ENCODE assay signal across 25 cellular contexts in the genomic region with DNA sequence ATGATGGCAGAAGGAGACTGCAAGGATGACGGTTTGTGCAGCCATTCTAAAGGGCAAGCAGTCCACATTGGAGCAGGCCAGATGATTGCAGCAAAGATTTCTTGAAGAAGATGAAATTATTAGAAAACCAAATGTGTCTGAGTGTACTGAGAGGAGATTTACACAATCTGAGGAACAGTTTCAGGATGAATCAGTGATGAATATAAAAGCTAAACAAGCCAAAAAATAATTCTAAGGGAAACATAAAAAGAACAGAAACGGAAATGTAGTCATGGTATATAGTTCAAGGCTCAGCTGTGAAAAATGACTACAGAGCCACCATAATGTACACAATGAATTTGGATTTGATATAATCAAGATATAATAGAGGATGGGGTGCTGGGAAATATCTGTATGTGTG.
DNase-seq lines count a peak whose midpoint lies in the region; ATAC-seq and TF ChIP-seq lines count a peak whose summit lies in the region.
"Had no signal": no experiment of that assay in that cellular context is flagged by ENCODE, and none has a peak within 500 bp of the region (broad histone marks: within the 10 kb centered on the region; RNA-seq: fewer than 3 reads in every experiment).

No MANE protein-coding gene starts in this region.

- no peak overlapping the region for H3K4me3 Mint-ChIP-seq in chondrocyte (ENCODE audit: unreplicated experiment)
- no peak overlapping the region for H3K4me3 Mint-ChIP-seq in activated naive CD8-positive, alpha-beta T cell treated with anti-CD3 and anti-CD28 coated beads, Interleukin-2, amount 50 U/mL, for 24 hours
- H3K4me3 Mint-ChIP-seq: activated T-cell treated with anti-CD3 and anti-CD28 coated beads, Interleukin-2, amount 50 U/mL, for 24 hours; CD14-positive monocyte; stimulated activated effector memory CD8-positive, alpha-beta T cell treated with anti-CD3 and anti-CD28 coated beads, Interleukin-12 subunit alpha, Interleukin-12 subunit beta, amount 100 ng/mL, for 72 hours; T-helper 17 cell had no signal

- peaks cover 4% of the 10 kb centered on the region for H3K36me3 ChIP-seq in osteoblast (ENCODE audit: insufficient read depth, low read length)
- H3K36me3 ChIP-seq: left lung, suprapubic skin had no signal

- no peak for TF ChIP-seq CTCF in chondrocyte (IDR thresholded peaks at IDR 0.05)
- TF ChIP-seq CTCF in osteoblast (IDR thresholded peaks at IDR 0.05; ENCODE audit: extremely low read depth, low read depth, low read length): no peak
- TF ChIP-seq CTCF in GM13976 (IDR thresholded peaks at IDR 0.05; ENCODE audit: borderline replicate concordance, control extremely low read depth, extremely low read depth, insufficient read depth, missing control alignments): no peak

- H3K79me2 ChIP-seq in osteoblast (ENCODE audit: insufficient read depth, low read length): peaks cover 44% of the 10 kb centered on the region

- peak overlapping the region; percentile 27 for H3K27ac Mint-ChIP-seq in chondrocyte (ENCODE audit: unreplicated experiment)
- H3K27ac Mint-ChIP-seq in activated naive CD8-positive, alpha-beta T cell treated with anti-CD3 and anti-CD28 coated beads, Interleukin-2, amount 50 U/mL, for 24 hours: no peak overlapping the region
- H3K27ac Mint-ChIP-seq: activated T-cell treated with anti-CD3 and anti-CD28 coated beads, Interleukin-2, amount 50 U/mL, for 24 hours; stimulated activated effector memory CD8-positive, alpha-beta T cell treated with anti-CD3 and anti-CD28 coated beads, Interleukin-12 subunit alpha, Interleukin-12 subunit beta, amount 100 ng/mL, for 72 hours; T-helper 17 cell had no signal

- H3K27me3 ChIP-seq in osteoblast (ENCODE audit: insufficient read depth, low read length): no peaks in the 10 kb centered on the region
- H3K27me3 ChIP-seq: left lung, suprapubic skin had no signal

- no peaks in the 10 kb centered on the region for H3K27me3 Mint-ChIP-seq in chondrocyte (ENCODE audit: low read depth)
- no peaks in the 10 kb centered on the region for H3K27me3 Mint-ChIP-seq in activated naive CD8-positive, alpha-beta T cell treated with anti-CD3 and anti-CD28 coated beads, Interleukin-2, amount 50 U/mL, for 24 hours
- H3K27me3 Mint-ChIP-seq: activated T-cell treated with anti-CD3 and anti-CD28 coated beads, Interleukin-2, amount 50 U/mL, for 24 hours; T-helper 17 cell had no signal

- peaks cover 35% of the 10 kb centered on the region for H3K4me1 Mint-ChIP-seq in chondrocyte (ENCODE audit: low read depth)
- H3K4me1 Mint-ChIP-seq in activated naive CD8-positive, alpha-beta T cell treated with anti-CD3 and anti-CD28 coated beads, Interleukin-2, amount 50 U/mL, for 24 hours: no peaks in the 10 kb centered on the region
- H3K4me1 Mint-ChIP-seq: stimulated activated effector memory CD8-positive, alpha-beta T cell treated with anti-CD3 and anti-CD28 coated beads, Interleukin-12 subunit alpha, Interleukin-12 subunit beta, amount 100 ng/mL, for 72 hours; T-helper 17 cell had no signal

- peaks cover 35% of the 10 kb centered on the region for H3K4me1 ChIP-seq in osteoblast (ENCODE audit: insufficient read depth, low read length)

- H3K9me3 ChIP-seq in osteoblast (ENCODE audit: low read depth, low read length): no peaks in the 10 kb centered on the region
- H3K9me3 ChIP-seq: left lung, suprapubic skin had no signal

- peaks cover 3% of the 10 kb centered on the region for H3K36me3 Mint-ChIP-seq in chondrocyte (ENCODE audit: low read depth)
- no peaks in the 10 kb centered on the region for H3K36me3 Mint-ChIP-seq in activated naive CD8-positive, alpha-beta T cell treated with anti-CD3 and anti-CD28 coated beads, Interleukin-2, amount 50 U/mL, for 24 hours (ENCODE audit: low read depth)
- H3K36me3 Mint-ChIP-seq: CD14-positive monocyte; stimulated activated effector memory CD8-positive, alpha-beta T cell treated with anti-CD3 and anti-CD28 coated beads, Interleukin-12 subunit alpha, Interleukin-12 subunit beta, amount 100 ng/mL, for 72 hours had no signal

- H3K4me2 ChIP-seq in osteoblast (ENCODE audit: insufficient read depth, low read length): peak overlapping the region; percentile 68

- DNase-seq in EH (ENCODE audit: low read depth): peak; percentile 31
- peak; percentile 37 for DNase-seq in LHCN-M2 (ENCODE audit: low read depth)
- no peak for DNase-seq in chondrocyte (ENCODE audit: low spot score)
- peak; percentile 78 for DNase-seq in osteoblast (ENCODE audit: insufficient read length, low spot score, missing footprints)
- no peak for DNase-seq in GM13976 (ENCODE audit: low spot score)
- DNase-seq in activated naive CD8-positive, alpha-beta T cell treated with anti-CD3 and anti-CD28 coated beads, Interleukin-2, amount 50 U/mL, for 24 hours: no peak
- DNase-seq in central memory CD4-positive, alpha-beta T cell: no peak
- no peak for DNase-seq in G401 (ENCODE audit: low spot score)
- DNase-seq: activated CD4-positive, alpha-beta T cell treated with anti-CD3 and anti-CD28 coated beads for 48 hours; activated naive CD4-positive, alpha-beta T cell treated with Interleukin-2 at 50 U/mL for 16 hours; activated T-cell treated with anti-CD3 and anti-CD28 coated beads, Interleukin-2, amount 50 U/mL, for 24 hours; Calu3; foreskin melanocyte; Kasumi-1; left lung; NCI-H1694 treated with DMSO at 0.1 percent for 48 hours; NCI-H2171; NCI-H510A treated with DMSO at 0.1 percent for 48 hours; nucleus accumbens; RPMI8226; stimulated activated CD4-positive, alpha-beta T cell treated with anti-CD3 and anti-CD28 coated beads, Interleukin-2, amount 100 ng/mL, for 48 hours; T-helper 17 cell had no signal

- peak overlapping the region; percentile 51 for H3K27ac ChIP-seq in osteoblast (ENCODE audit: low read depth, low read length)
- H3K27ac ChIP-seq: left lung, suprapubic skin had no signal

- no peaks in the 10 kb centered on the region for H3K9me3 Mint-ChIP-seq in chondrocyte (ENCODE audit: low read depth)
- no peaks in the 10 kb centered on the region for H3K9me3 Mint-ChIP-seq in activated naive CD8-positive, alpha-beta T cell treated with anti-CD3 and anti-CD28 coated beads, Interleukin-2, amount 50 U/mL, for 24 hours
- H3K9me3 Mint-ChIP-seq: CD14-positive monocyte had no signal

- H4K20me1 ChIP-seq in osteoblast (ENCODE audit: insufficient read depth, low read length): no peaks in the 10 kb centered on the region

- H2AFZ ChIP-seq in osteoblast (ENCODE audit: low read length): no peak overlapping the region

- in situ Hi-C loops in GM13976 (cut with MboI; ENCODE audit: low sequenced_read_pairs, unreplicated experiment) (no loop called here), G401 (cut with HindIII; ENCODE audit: low sequenced_read_pairs) (no loop called here)

- H3K4me3 ChIP-seq in osteoblast (ENCODE audit: insufficient read depth, low read length): no peak overlapping the region
- H3K4me3 ChIP-seq: left lung, suprapubic skin had no signal

- ATAC-seq in activated naive CD8-positive, alpha-beta T cell treated with anti-CD3 and anti-CD28 coated beads, Interleukin-2, amount 50 U/mL, for 24 hours: no peak
- ATAC-seq: left lung; stimulated activated effector memory CD8-positive, alpha-beta T cell treated with anti-CD3 and anti-CD28 coated beads, Interleukin-12 subunit alpha, Interleukin-12 subunit beta, amount 100 ng/mL, for 72 hours; T-helper 17 cell had no signal

Comparison
In these comparisons a context has a peak if more than half of its experiments do, and no peak if none do; other contexts are left out.
1. DNase-seq: peak in EH (single experiment), LHCN-M2 (single experiment) and osteoblast (single experiment); none in chondrocyte (single experiment), GM13976 (single experiment), activated naive CD8-positive, alpha-beta T cell treated with anti-CD3 and anti-CD28 coated beads, Interleukin-2, amount 50 U/mL, for 24 hours (single experiment), central memory CD4-positive, alpha-beta T cell (single experiment) and G401 (single experiment).